Comparison of ENCODE assay signal across 1 cellular context in the genomic region with DNA sequence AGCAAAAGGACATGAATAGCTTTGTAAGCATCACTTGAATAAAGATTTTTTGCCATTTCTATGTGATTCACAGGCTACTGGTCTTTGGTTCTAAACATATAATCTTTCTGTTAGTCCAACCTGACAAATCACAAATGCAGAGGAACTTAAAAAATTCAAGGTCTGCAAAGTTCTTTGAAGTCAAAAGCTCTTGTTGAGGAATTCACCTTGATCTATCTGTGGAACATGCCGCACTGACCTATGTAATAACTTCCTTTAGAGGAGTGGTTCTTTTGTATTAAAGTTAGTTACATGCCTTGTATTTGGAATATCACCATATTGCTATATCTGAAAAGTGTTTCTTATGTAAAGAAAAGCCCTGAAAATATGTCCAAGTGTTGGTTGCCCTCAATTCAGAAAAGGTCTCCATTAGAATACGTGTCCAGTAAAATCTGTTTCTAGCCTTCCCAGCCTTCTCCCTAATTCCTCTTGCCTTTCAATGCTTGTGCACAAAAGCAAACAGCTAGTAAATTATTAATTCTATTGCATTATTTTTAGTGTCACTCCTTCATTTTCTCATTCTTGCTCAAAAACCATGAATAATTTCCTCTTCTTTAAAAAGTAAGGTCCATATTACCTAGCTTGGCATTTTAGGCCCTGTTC.
TF ChIP-seq lines count a peak whose summit lies in the region.

No MANE protein-coding gene starts in this region.

TF ChIP-seq in HepG2, 621 proteins besides CTCF, POLR2A, EP300 and RAD21 (continued from another document and continues in another):
- TF ChIP-seq, protein P1, sequence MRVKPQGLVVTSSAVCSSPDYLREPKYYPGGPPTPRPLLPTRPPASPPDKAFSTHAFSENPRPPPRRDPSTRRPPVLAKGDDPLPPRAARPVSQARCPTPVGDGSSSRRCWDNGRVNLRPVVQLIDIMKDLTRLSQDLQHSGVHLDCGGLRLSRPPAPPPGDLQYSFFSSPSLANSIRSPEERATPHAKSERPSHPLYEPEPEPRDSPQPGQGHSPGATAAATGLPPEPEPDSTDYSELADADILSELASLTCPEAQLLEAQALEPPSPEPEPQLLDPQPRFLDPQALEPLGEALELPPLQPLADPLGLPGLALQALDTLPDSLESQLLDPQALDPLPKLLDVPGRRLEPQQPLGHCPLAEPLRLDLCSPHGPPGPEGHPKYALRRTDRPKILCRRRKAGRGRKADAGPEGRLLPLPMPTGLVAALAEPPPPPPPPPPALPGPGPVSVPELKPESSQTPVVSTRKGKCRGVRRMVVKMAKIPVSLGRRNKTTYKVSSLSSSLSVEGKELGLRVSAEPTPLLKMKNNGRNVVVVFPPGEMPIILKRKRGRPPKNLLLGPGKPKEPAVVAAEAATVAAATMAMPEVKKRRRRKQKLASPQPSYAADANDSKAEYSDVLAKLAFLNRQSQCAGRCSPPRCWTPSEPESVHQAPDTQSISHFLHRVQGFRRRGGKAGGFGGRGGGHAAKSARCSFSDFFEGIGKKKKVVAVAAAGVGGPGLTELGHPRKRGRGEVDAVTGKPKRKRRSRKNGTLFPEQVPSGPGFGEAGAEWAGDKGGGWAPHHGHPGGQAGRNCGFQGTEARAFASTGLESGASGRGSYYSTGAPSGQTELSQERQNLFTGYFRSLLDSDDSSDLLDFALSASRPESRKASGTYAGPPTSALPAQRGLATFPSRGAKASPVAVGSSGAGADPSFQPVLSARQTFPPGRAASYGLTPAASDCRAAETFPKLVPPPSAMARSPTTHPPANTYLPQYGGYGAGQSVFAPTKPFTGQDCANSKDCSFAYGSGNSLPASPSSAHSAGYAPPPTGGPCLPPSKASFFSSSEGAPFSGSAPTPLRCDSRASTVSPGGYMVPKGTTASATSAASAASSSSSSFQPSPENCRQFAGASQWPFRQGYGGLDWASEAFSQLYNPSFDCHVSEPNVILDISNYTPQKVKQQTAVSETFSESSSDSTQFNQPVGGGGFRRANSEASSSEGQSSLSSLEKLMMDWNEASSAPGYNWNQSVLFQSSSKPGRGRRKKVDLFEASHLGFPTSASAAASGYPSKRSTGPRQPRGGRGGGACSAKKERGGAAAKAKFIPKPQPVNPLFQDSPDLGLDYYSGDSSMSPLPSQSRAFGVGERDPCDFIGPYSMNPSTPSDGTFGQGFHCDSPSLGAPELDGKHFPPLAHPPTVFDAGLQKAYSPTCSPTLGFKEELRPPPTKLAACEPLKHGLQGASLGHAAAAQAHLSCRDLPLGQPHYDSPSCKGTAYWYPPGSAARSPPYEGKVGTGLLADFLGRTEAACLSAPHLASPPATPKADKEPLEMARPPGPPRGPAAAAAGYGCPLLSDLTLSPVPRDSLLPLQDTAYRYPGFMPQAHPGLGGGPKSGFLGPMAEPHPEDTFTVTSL (CRISPR knock-in tag; IDR thresholded peaks at IDR 0.05; ENCODE audit: borderline replicate concordance) = peak; percentile 39; the same call in 1 of the 2 replicates
- TF ChIP-seq TEAD3 (CRISPR knock-in tag; optimal IDR thresholded peaks at IDR 0.05; ENCODE audit: borderline replicate concordance) = peak; percentile 51
- TF ChIP-seq, protein P2, sequence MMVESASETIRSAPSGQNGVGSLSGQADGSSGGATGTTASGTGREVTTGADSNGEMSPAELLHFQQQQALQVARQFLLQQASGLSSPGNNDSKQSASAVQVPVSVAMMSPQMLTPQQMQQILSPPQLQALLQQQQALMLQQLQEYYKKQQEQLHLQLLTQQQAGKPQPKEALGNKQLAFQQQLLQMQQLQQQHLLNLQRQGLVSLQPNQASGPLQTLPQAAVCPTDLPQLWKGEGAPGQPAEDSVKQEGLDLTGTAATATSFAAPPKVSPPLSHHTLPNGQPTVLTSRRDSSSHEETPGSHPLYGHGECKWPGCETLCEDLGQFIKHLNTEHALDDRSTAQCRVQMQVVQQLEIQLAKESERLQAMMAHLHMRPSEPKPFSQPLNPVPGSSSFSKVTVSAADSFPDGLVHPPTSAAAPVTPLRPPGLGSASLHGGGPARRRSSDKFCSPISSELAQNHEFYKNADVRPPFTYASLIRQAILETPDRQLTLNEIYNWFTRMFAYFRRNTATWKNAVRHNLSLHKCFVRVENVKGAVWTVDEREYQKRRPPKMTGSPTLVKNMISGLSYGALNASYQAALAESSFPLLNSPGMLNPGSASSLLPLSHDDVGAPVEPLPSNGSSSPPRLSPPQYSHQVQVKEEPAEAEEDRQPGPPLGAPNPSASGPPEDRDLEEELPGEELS (CRISPR knock-in tag; IDR thresholded peaks at IDR 0.05) = peak; percentile 16; the same call in 1 of the 2 replicates
- no peak for TF ChIP-seq ZNF850 (CRISPR knock-in tag; conservative IDR thresholded peaks at IDR 0.05)
- TF ChIP-seq ZFX (CRISPR knock-in tag; IDR thresholded peaks at IDR 0.05; ENCODE audit: low read depth) = no peak
- no peak for TF ChIP-seq FOSL2 (CRISPR knock-in tag; IDR thresholded peaks at IDR 0.05)
- TF ChIP-seq, protein P3, sequence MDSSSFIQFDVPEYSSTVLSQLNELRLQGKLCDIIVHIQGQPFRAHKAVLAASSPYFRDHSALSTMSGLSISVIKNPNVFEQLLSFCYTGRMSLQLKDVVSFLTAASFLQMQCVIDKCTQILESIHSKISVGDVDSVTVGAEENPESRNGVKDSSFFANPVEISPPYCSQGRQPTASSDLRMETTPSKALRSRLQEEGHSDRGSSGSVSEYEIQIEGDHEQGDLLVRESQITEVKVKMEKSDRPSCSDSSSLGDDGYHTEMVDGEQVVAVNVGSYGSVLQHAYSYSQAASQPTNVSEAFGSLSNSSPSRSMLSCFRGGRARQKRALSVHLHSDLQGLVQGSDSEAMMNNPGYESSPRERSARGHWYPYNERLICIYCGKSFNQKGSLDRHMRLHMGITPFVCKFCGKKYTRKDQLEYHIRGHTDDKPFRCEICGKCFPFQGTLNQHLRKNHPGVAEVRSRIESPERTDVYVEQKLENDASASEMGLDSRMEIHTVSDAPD (CRISPR knock-in tag; IDR thresholded peaks at IDR 0.05) = no peak
- TF ChIP-seq MIER3 (CRISPR knock-in tag; IDR thresholded peaks at IDR 0.05; ENCODE audit: borderline replicate concordance) = no peak
- no peak for TF ChIP-seq CEBPG (CRISPR knock-in tag; IDR thresholded peaks at IDR 0.05)
- TF ChIP-seq SRSF1 (optimal IDR thresholded peaks at IDR 0.05; ENCODE audit: low read depth, low read length) = no peak
- 0 out of 2 replicates have a peak, but pooled peaks have one; percentile 21 for TF ChIP-seq MIXL1 (CRISPR knock-in tag; IDR thresholded peaks at IDR 0.05)
- no peak for TF ChIP-seq ZNF670 (CRISPR knock-in tag; IDR thresholded peaks at IDR 0.05; ENCODE audit: borderline replicate concordance)
- no peak for TF ChIP-seq ZKSCAN8 (CRISPR knock-in tag; IDR thresholded peaks at IDR 0.05; ENCODE audit: borderline replicate concordance)
- TF ChIP-seq SOX6 (IDR thresholded peaks at IDR 0.05) = no peak
- peak; percentile 41; the same call in 1 of the 2 replicates for TF ChIP-seq SOX6 (CRISPR knock-in tag; IDR thresholded peaks at IDR 0.05)
- TF ChIP-seq SNAI1 (CRISPR knock-in tag; IDR thresholded peaks at IDR 0.05; ENCODE audit: borderline replicate concordance) = no peak
- no peak for TF ChIP-seq SOX13 (IDR thresholded peaks at IDR 0.05)
- peak in 1 of 2 experiments; percentile 47; a peak in 1 of 4 replicates for TF ChIP-seq SOX13 (CRISPR knock-in tag; conservative IDR thresholded peaks at IDR 0.05 in 1 of 2, IDR thresholded peaks at IDR 0.05 in 1 of 2)
- TF ChIP-seq POLR2AphosphoS5 (IDR thresholded peaks at IDR 0.05; ENCODE audit: low read depth, low read length) = no peak
- TF ChIP-seq, protein P4, sequence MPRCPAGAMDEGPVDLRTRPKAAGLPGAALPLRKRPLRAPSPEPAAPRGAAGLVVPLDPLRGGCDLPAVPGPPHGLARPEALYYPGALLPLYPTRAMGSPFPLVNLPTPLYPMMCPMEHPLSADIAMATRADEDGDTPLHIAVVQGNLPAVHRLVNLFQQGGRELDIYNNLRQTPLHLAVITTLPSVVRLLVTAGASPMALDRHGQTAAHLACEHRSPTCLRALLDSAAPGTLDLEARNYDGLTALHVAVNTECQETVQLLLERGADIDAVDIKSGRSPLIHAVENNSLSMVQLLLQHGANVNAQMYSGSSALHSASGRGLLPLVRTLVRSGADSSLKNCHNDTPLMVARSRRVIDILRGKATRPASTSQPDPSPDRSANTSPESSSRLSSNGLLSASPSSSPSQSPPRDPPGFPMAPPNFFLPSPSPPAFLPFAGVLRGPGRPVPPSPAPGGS (CRISPR knock-in tag; IDR thresholded peaks at IDR 0.05) = no peak
- TF ChIP-seq, protein P5, sequence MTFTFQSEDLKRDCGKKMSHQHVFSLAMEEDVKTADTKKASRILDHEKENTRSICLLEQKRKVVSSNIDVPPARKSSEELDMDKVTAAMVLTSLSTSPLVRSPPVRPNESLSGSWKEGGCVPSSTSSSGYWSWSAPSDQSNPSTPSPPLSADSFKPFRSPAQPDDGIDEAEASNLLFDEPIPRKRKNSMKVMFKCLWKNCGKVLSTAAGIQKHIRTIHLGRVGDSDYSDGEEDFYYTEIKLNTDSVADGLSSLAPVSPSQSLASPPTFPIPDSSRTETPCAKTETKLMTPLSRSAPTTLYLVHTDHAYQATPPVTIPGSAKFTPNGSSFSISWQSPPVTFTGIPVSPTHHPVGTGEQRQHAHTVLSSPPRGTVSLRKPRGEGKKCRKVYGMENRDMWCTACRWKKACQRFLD (CRISPR knock-in tag; IDR thresholded peaks at IDR 0.05; ENCODE audit: borderline replicate concordance) = no peak
- no peak for TF ChIP-seq ZNF841 (CRISPR knock-in tag; IDR thresholded peaks at IDR 0.05; ENCODE audit: borderline replicate concordance)
- TF ChIP-seq ZNF577 (CRISPR knock-in tag; IDR thresholded peaks at IDR 0.05; ENCODE audit: borderline replicate concordance, low read depth) = no peak
- TF ChIP-seq KLF11 (CRISPR knock-in tag; IDR thresholded peaks at IDR 0.05) = no peak
- 0 out of 2 replicates have a peak, but pooled peaks have one; percentile 15 for TF ChIP-seq NR2F2 (IDR thresholded peaks at IDR 0.05; ENCODE audit: borderline replicate concordance, low read depth)
- no peak for TF ChIP-seq ZSCAN31 (CRISPR knock-in tag; IDR thresholded peaks at IDR 0.05; ENCODE audit: low read depth)
- TF ChIP-seq, protein P6, sequence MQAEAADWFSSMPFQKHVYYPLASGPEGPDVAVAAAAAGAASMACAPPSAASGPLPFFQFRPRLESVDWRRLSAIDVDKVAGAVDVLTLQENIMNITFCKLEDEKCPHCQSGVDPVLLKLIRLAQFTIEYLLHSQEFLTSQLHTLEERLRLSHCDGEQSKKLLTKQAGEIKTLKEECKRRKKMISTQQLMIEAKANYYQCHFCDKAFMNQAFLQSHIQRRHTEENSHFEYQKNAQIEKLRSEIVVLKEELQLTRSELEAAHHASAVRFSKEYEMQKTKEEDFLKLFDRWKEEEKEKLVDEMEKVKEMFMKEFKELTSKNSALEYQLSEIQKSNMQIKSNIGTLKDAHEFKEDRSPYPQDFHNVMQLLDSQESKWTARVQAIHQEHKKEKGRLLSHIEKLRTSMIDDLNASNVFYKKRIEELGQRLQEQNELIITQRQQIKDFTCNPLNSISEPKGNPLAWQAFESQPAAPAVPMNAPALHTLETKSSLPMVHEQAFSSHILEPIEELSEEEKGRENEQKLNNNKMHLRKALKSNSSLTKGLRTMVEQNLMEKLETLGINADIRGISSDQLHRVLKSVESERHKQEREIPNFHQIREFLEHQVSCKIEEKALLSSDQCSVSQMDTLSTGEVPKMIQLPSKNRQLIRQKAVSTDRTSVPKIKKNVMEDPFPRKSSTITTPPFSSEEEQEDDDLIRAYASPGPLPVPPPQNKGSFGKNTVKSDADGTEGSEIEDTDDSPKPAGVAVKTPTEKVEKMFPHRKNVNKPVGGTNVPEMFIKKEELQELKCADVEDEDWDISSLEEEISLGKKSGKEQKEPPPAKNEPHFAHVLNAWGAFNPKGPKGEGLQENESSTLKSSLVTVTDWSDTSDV (CRISPR knock-in tag; IDR thresholded peaks at IDR 0.05) = no peak
- TF ChIP-seq NAIF1 (CRISPR knock-in tag; IDR thresholded peaks at IDR 0.05; ENCODE audit: borderline replicate concordance) = no peak
- TF ChIP-seq CENPT (CRISPR knock-in tag; IDR thresholded peaks at IDR 0.05; ENCODE audit: low read depth) = no peak
- TF ChIP-seq HMG20A (CRISPR knock-in tag; IDR thresholded peaks at IDR 0.05; ENCODE audit: borderline replicate concordance) = 0 out of 2 replicates have a peak, but pooled peaks have one; percentile 54
- peak; percentile 76 for TF ChIP-seq TCF7 (IDR thresholded peaks at IDR 0.05; ENCODE audit: low read depth)
- no peak for TF ChIP-seq JUND (CRISPR knock-in tag; IDR thresholded peaks at IDR 0.05)
- no peak for TF ChIP-seq STAT5B (CRISPR knock-in tag; IDR thresholded peaks at IDR 0.05)
- TF ChIP-seq, protein P7, sequence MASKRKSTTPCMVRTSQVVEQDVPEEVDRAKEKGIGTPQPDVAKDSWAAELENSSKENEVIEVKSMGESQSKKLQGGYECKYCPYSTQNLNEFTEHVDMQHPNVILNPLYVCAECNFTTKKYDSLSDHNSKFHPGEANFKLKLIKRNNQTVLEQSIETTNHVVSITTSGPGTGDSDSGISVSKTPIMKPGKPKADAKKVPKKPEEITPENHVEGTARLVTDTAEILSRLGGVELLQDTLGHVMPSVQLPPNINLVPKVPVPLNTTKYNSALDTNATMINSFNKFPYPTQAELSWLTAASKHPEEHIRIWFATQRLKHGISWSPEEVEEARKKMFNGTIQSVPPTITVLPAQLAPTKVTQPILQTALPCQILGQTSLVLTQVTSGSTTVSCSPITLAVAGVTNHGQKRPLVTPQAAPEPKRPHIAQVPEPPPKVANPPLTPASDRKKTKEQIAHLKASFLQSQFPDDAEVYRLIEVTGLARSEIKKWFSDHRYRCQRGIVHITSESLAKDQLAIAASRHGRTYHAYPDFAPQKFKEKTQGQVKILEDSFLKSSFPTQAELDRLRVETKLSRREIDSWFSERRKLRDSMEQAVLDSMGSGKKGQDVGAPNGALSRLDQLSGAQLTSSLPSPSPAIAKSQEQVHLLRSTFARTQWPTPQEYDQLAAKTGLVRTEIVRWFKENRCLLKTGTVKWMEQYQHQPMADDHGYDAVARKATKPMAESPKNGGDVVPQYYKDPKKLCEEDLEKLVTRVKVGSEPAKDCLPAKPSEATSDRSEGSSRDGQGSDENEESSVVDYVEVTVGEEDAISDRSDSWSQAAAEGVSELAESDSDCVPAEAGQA (IDR thresholded peaks at IDR 0.05; ENCODE audit: low read depth) = no peak
- TF ChIP-seq, protein P7 (CRISPR knock-in tag; IDR thresholded peaks at IDR 0.05; ENCODE audit: borderline replicate concordance) = no peak
